Comparison of ENCODE assay signal across 19 cellular contexts in the genomic region with DNA sequence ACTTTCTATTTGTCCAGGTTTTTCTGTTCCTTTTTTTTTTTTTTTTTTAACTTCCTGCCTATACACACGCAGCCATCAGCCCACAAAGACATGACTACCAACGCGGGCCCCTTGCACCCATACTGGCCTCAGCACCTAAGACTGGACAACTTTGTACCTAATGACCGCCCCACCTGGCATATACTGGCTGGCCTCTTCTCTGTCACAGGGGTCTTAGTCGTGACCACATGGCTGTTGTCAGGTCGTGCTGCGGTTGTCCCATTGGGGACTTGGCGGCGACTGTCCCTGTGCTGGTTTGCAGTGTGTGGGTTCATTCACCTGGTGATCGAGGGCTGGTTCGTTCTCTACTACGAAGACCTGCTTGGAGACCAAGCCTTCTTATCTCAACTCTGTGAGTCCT. TPM values are rescaled to one million over a fixed set of nuclear protein-coding genes. Genes with fewer than 3 reads are reported as not detected.
A peak's percentile ranks its signal among the peaks of the same experiment; 100 is the strongest.
DNase-seq lines count a peak whose midpoint lies in the region; ATAC-seq and TF ChIP-seq lines count a peak whose summit lies in the region.
"Had no signal": no experiment of that assay in that cellular context is flagged by ENCODE, and none has a peak within 500 bp of the region (broad histone marks: within the 10 kb centered on the region; RNA-seq: fewer than 3 reads in every experiment).

No MANE protein-coding gene starts in this region.

- peaks cover 16 to 57% (median 45%) of the 10 kb centered on the region in 11 experiments; a peak in 20 of 22 replicates for H3K27me3 ChIP-seq in BLaER1 treated with 17β-estradiol and CSF1 and Interleukin-3, amounts not matched to agents 10 nM and 100 nM
- H3K27me3 ChIP-seq in DND-41 (ENCODE audit: insufficient read depth, low read length, poor library complexity) (no peaks in the 10 kb centered on the region), mesendoderm (ENCODE audit: insufficient read depth, low read length, poor library complexity) (no peaks in the 10 kb centered on the region)
- H3K27me3 ChIP-seq: heart right ventricle, SJSA1 had no signal

- no peak for TF ChIP-seq CTCF in DND-41 (IDR thresholded peaks at IDR 0.05; ENCODE audit: borderline replicate concordance, extremely low read depth, low read length, poor library complexity, severe bottlenecking)
- TF ChIP-seq CTCF in WTC11 (IDR thresholded peaks at IDR 0.05): no peak
- no peak for TF ChIP-seq CTCF in GM20000 (IDR thresholded peaks at IDR 0.05; ENCODE audit: extremely low read depth, missing control alignments)

- H3K27ac Mint-ChIP-seq in WTC11: no peak overlapping the region
- H3K27ac Mint-ChIP-seq in immature natural killer cell: peak overlapping the region in 5 of 6 donors; percentile 7 to 85 (median 55)

- H4K5ac ChIP-seq in mesendoderm (ENCODE audit: low read length): no peak overlapping the region

- CTCF ChIA-PET in WTC11 (lab: Charles Lee): no interaction called here

- peaks cover 11% of the 10 kb centered on the region for H3K4me1 Mint-ChIP-seq in WTC11
- peaks cover 26 to 28% of the 10 kb centered on the region in 2 donors for H3K4me1 Mint-ChIP-seq in immature natural killer cell

- peaks cover 19 to 46% (median 31%) of the 10 kb centered on the region in 11 experiments for H3K36me3 ChIP-seq in BLaER1 treated with 17β-estradiol and CSF1 and Interleukin-3, amounts not matched to agents 10 nM and 100 nM
- peaks cover 34% of the 10 kb centered on the region for H3K36me3 ChIP-seq in DND-41 (ENCODE audit: insufficient read depth, low read length)
- no peaks in the 10 kb centered on the region for H3K36me3 ChIP-seq in mesendoderm (ENCODE audit: control insufficient read depth, insufficient read depth, low read length)
- H3K36me3 ChIP-seq: thoracic aorta had no signal

- H3K27me3 Mint-ChIP-seq in WTC11 (ENCODE audit: low read depth) (no peaks in the 10 kb centered on the region), immature natural killer cell (ENCODE audit: low read depth in 3 of 3) (peaks cover 0 to 3% (median 3%) of the 10 kb centered on the region in 3 donors)

- H3K9me3 Mint-ChIP-seq in WTC11 (no peaks in the 10 kb centered on the region), immature natural killer cell (no peaks in the 10 kb centered on the region)

- no peak overlapping the region for H2AK5ac ChIP-seq in mesendoderm (ENCODE audit: low read length)

- H3K27ac ChIP-seq in BLaER1 treated with 17β-estradiol and CSF1 and Interleukin-3, amounts not matched to agents 10 nM and 100 nM: peak overlapping the region in 1 of 11 experiments; percentile 35; a peak in 1 of 22 replicates
- H3K27ac ChIP-seq in DND-41 (ENCODE audit: low read length) (peak overlapping the region; percentile 32; the same call in 1 of the 2 replicates), mesendoderm (ENCODE audit: low read depth, low read length) (no peak overlapping the region)
- H3K27ac ChIP-seq: heart right ventricle, SJSA1, thoracic aorta had no signal

- H3K4ac ChIP-seq in mesendoderm (ENCODE audit: low read depth, low read length): no peak overlapping the region

- H3K18ac ChIP-seq in mesendoderm (ENCODE audit: low read length): no peak overlapping the region

- H3K4me3 Mint-ChIP-seq in WTC11: peak overlapping the region; percentile 39
- H3K4me3 Mint-ChIP-seq in immature natural killer cell: peak overlapping the region; percentile 46 to 71 (median 60)

- no CpG with 5 or more reads among the region's 12 CpGs for WGBS in mesendoderm (ENCODE audit: extremely low coverage, insufficient coverage, low lambda C conversion rate)

- H2BK5ac ChIP-seq in mesendoderm (ENCODE audit: low read length): no peak overlapping the region

- H3K79me2 ChIP-seq in DND-41 (ENCODE audit: insufficient read depth, low read length) (peaks cover 29% of the 10 kb centered on the region), mesendoderm (ENCODE audit: control insufficient read depth, insufficient read depth, low read length) (peaks cover 5% of the 10 kb centered on the region)

- DNase-seq in DND-41 (no peak), WTC11 (ENCODE audit: low spot score) (no peak), immature natural killer cell (no peak), NCI-H446 (lab: John Stamatoyannopoulos, UW) (no peak), GM20000 (ENCODE audit: low spot score) (no peak), mesendoderm (no peak)
- DNase-seq: activated CD4-positive, CD25-positive, alpha-beta regulatory T cell; activated gamma-delta T cell; cerebellar nuclear complex; GF-D8; heart right ventricle; left colon; NCI-H1930; NCI-H774; small intestine had no signal

- no peak overlapping the region for H3K9ac ChIP-seq in BLaER1 treated with 17β-estradiol and CSF1 and Interleukin-3, amounts not matched to agents 10 nM and 100 nM
- H3K9ac ChIP-seq in DND-41 (ENCODE audit: low read depth, low read length) (no peak overlapping the region), mesendoderm (ENCODE audit: low read length) (no peak overlapping the region)

- ATAC-seq in DND-41 (ENCODE audit: insufficient read depth, low read depth) (no peak), WTC11 (no peak), HG02840 (IDR thresholded peaks at IDR 0.05; ENCODE audit: low FRiP score, unreplicated experiment) (no peak)
- ATAC-seq: heart right ventricle, left colon had no signal

- POLR2A ChIA-PET in WTC11 (lab: Charles Lee): no interaction called here

- peaks cover 17 to 40% (median 31%) of the 10 kb centered on the region in 10 experiments for H3K4me1 ChIP-seq in BLaER1 treated with 17β-estradiol and CSF1 and Interleukin-3, amounts not matched to agents 10 nM and 100 nM
- H3K4me1 ChIP-seq in DND-41 (ENCODE audit: insufficient read depth, low read length): peaks cover 37% of the 10 kb centered on the region
- H3K4me1 ChIP-seq in mesendoderm (ENCODE audit: control insufficient read depth, low read depth, low read length): no peaks in the 10 kb centered on the region
- H3K4me1 ChIP-seq: SJSA1 had no signal

- H2BK15ac ChIP-seq in mesendoderm (replicated peaks; ENCODE audit: low read depth): no peak overlapping the region

- peak overlapping the region in 1 of 10 experiments; percentile 31; a peak in 1 of 20 replicates for H3K4me3 ChIP-seq in BLaER1 treated with 17β-estradiol and CSF1 and Interleukin-3, amounts not matched to agents 10 nM and 100 nM
- peak overlapping the region in 1 of 2 experiments; percentile 47; a peak in 2 of 4 replicates for H3K4me3 ChIP-seq in DND-41 (ENCODE audit: low read depth in 1 of 2, low read length in 2 of 2)
- H3K4me3 ChIP-seq in mesendoderm (ENCODE audit: low read length): no peak overlapping the region
- H3K4me3 ChIP-seq: heart right ventricle, SJSA1, thoracic aorta had no signal

- H3K79me1 ChIP-seq in mesendoderm (ENCODE audit: low read length): no peaks in the 10 kb centered on the region

- H3K4me2 ChIP-seq in BLaER1 treated with 17β-estradiol and CSF1 and Interleukin-3, amounts not matched to agents 10 nM and 100 nM: peak overlapping the region; percentile 28 to 79 (median 67); a peak in 19 of 22 replicates
- peak overlapping the region; percentile 79 for H3K4me2 ChIP-seq in DND-41 (ENCODE audit: insufficient read depth, low read length)
- no peak overlapping the region for H3K4me2 ChIP-seq in mesendoderm (ENCODE audit: low read length)

- no peaks in the 10 kb centered on the region; a peak in 1 of 22 replicates for H3K9me3 ChIP-seq in BLaER1 treated with 17β-estradiol and CSF1 and Interleukin-3, amounts not matched to agents 10 nM and 100 nM (replicated peaks in 1 of 11)
- no peaks in the 10 kb centered on the region for H3K9me3 ChIP-seq in DND-41 (ENCODE audit: insufficient read depth, low read length, severe bottlenecking)
- H3K9me3 ChIP-seq: heart right ventricle, SJSA1, thoracic aorta had no signal

- H2BK120ac ChIP-seq in mesendoderm (ENCODE audit: low read depth, low read length): no peak overlapping the region

- H3K23ac ChIP-seq in mesendoderm (ENCODE audit: low read length): no peak overlapping the region

- no peak overlapping the region for H4K8ac ChIP-seq in mesendoderm (ENCODE audit: low read depth, low read length)

- no peak overlapping the region for H3K56ac ChIP-seq in mesendoderm (ENCODE audit: low read length)

- no peak overlapping the region for H2AFZ ChIP-seq in DND-41 (ENCODE audit: low read depth, low read length)

- H4K20me1 ChIP-seq in BLaER1 treated with 17β-estradiol and CSF1 and Interleukin-3, amounts not matched to agents 10 nM and 100 nM: peaks cover 0 to 9% (median 0%) of the 10 kb centered on the region in 11 experiments; a peak in 1 of 22 replicates
- no peaks in the 10 kb centered on the region for H4K20me1 ChIP-seq in DND-41 (ENCODE audit: insufficient read depth, low read length)

- H3K36me3 Mint-ChIP-seq in WTC11: peaks cover 29% of the 10 kb centered on the region
- peaks cover 7 to 10% (median 8%) of the 10 kb centered on the region in 3 donors for H3K36me3 Mint-ChIP-seq in immature natural killer cell

RNA-seq across cellular contexts. Expression of a gene that starts 2.1 kb away (rescaled TPM):
- 129 to 145 TPM (median 138 TPM) in 3 replicates for total RNA-seq in WTC11 (2021)
- polyA plus RNA-seq in immature natural killer cell: 100 to 1,000 TPM; 184 to 314 (median 233) TPM
- 81.5 TPM for polyA plus RNA-seq in mesendoderm (2013, experiment 1 of 2)
- polyA plus RNA-seq in mesendoderm (2013, experiment 2 of 2): 84.1 TPM

RNA-seq across cellular contexts. Expression of a gene that starts 14.9 kb away (rescaled TPM):
- total RNA-seq in WTC11 (2021): 16.4 to 19.7 TPM (median 16.9 TPM) in 3 replicates
- 10 to 100 TPM; 13.1 to 29.8 (median 18.1) TPM for polyA plus RNA-seq in immature natural killer cell
- 7.3 TPM for polyA plus RNA-seq in mesendoderm (2013, experiment 1 of 2)
- 6.8 TPM for polyA plus RNA-seq in mesendoderm (2013, experiment 2 of 2)

RNA-seq across cellular contexts. Expression of a gene that starts 15.8 kb away (rescaled TPM):
- 7.5 to 10.2 TPM (median 9.9 TPM) in 3 replicates for total RNA-seq in WTC11 (2021)
- polyA plus RNA-seq in immature natural killer cell: 10 to 100 TPM; 20.0 to 34.9 (median 30.6) TPM
- polyA plus RNA-seq in mesendoderm (2013, experiment 1 of 2): 4.4 TPM
- 4.6 TPM for polyA plus RNA-seq in mesendoderm (2013, experiment 2 of 2)

RNA-seq across cellular contexts. Expression of a gene that starts 47.7 kb away (rescaled TPM):
- total RNA-seq in WTC11 (2021): 50.2 to 54.5 TPM (median 53.9 TPM) in 3 replicates
- 100 to 1,000 TPM in 1 of 3 donors, 10 to 100 TPM in 2; 73.5 to 115 (median 85.0) TPM for polyA plus RNA-seq in immature natural killer cell
- polyA plus RNA-seq in mesendoderm (2013, experiment 1 of 2): 55.1 TPM
- polyA plus RNA-seq in mesendoderm (2013, experiment 2 of 2): 54.7 TPM

RNA-seq across cellular contexts. Expression of a gene that starts 50.6 kb away (rescaled TPM):
- 97.7 to 148 TPM (median 99.6 TPM) in 3 replicates for total RNA-seq in WTC11 (2021)
- polyA plus RNA-seq in immature natural killer cell: 100 to 1,000 TPM; 251 to 286 (median 252) TPM
- polyA plus RNA-seq in mesendoderm (2013, experiment 1 of 2): 275 TPM
- polyA plus RNA-seq in mesendoderm (2013, experiment 2 of 2): 282 TPM
